ENCODE assay signal across 12 cellular contexts in genomic region chr15:79943820-79944219, GRCh38. TPM values are rescaled to one million over a fixed set of nuclear protein-coding genes. Genes with fewer than 3 reads are reported as not detected.
DNase-seq lines count a peak whose midpoint lies in the region; ATAC-seq, FAIRE-seq and TF ChIP-seq lines count a peak whose summit lies in the region.
"Had no signal": no experiment of that assay in that cellular context is flagged by ENCODE, and none has a peak within 500 bp of the region (broad histone marks: within the 10 kb centered on the region; RNA-seq: fewer than 3 reads in every experiment).

No MANE protein-coding gene starts in this region.

- no peak for TF ChIP-seq RAD21 in GM12878 (IDR thresholded peaks at IDR 0.05; ENCODE audit: insufficient read depth, low read depth, low read length)

- no peak overlapping the region for H3K4me3 ChIP-seq in GM12878
- no peak overlapping the region for H3K4me3 ChIP-seq in Karpas-422 (ENCODE audit: low read length)

- H4K20me1 ChIP-seq in GM12878 (ENCODE audit: control insufficient read depth, insufficient read depth), result no peaks in the 10 kb centered on the region
- H4K20me1 ChIP-seq in Karpas-422 (ENCODE audit: insufficient read depth, low read depth, low read length), result no peaks in the 10 kb centered on the region

- H3K4me1 Mint-ChIP-seq in WTC11, result 0 out of 2 replicates have a peak, but pooled peaks cover 4% of the 10 kb centered on the region

- POLR2A ChIA-PET in GM12878 (lab: Charles Lee), result interaction anchor here (0.7 to 1.5 kb wide), 4 partner anchors 14 to 34 kb away, joined by 3 to 6 read pairs (median 4); no protein-coding TSS in a partner anchor
- POLR2A ChIA-PET in WTC11 (lab: Charles Lee), result no interaction called here

- no peaks in the 10 kb centered on the region for H3K79me2 ChIP-seq in GM12878 (ENCODE audit: control insufficient read depth, insufficient read depth, low read length)
- no peaks in the 10 kb centered on the region for H3K79me2 ChIP-seq in Karpas-422 (ENCODE audit: low read length)

- CTCF ChIA-PET in GM12878 (lab: Yijun Ruan, JAX) (interaction anchor here (0.8 kb wide), 1 partner anchor 27 kb away, joined by 3 read pairs; the partner anchor contains the start of gene BCL2A1), WTC11 (lab: Charles Lee) (no interaction called here)

- WGBS in GM12878 (ENCODE audit: insufficient coverage, insufficient replicate concordance, low lambda C conversion rate, missing lambda C conversion rate), result 0% methylated on average over 1 of the region's 1 CpG

- no peaks in the 10 kb centered on the region for H3K36me3 ChIP-seq in GM12878 (ENCODE audit: control insufficient read depth in 2 of 2, insufficient read depth in 2 of 2, low read length in 1 of 2)
- no peaks in the 10 kb centered on the region for H3K36me3 ChIP-seq in Karpas-422 (ENCODE audit: insufficient read depth, low read length)

- in situ Hi-C loops in GM12878 (cut with MboI), result no loop called here

- no peak overlapping the region for H3K4me3 Mint-ChIP-seq in WTC11
- H3K4me3 Mint-ChIP-seq: activated T-helper 1 cell treated with anti-CD3 and anti-CD28 coated beads, Interleukin-12 subunit alpha, Interleukin-12 subunit beta, Interleukin-2, Interleukin-4 antibody, amounts not matched to agents 30 ng/mL and 10 ng/mL and 1 ng/mL, durations not matched to agents 14 hours and 24 hours and 36 hours had no signal

- H3K27me3 Mint-ChIP-seq in WTC11 (ENCODE audit: low read depth), result no peaks in the 10 kb centered on the region

- H3K4me2 ChIP-seq in GM12878 (ENCODE audit: control insufficient read depth, insufficient read depth) (peak overlapping the region; percentile 40; the same call in 1 of the 2 replicates), Karpas-422 (ENCODE audit: low read depth, low read length, poor library complexity, severe bottlenecking) (no peak overlapping the region)

- no peaks in the 10 kb centered on the region for H3K9me3 Mint-ChIP-seq in WTC11
- H3K9me3 Mint-ChIP-seq: activated T-helper 1 cell treated with anti-CD3 and anti-CD28 coated beads, Interleukin-12 subunit alpha, Interleukin-12 subunit beta, Interleukin-2, Interleukin-4 antibody, amounts not matched to agents 30 ng/mL and 10 ng/mL and 1 ng/mL, durations not matched to agents 14 hours and 24 hours and 36 hours had no signal

- SMC1A ChIA-PET in GM12878 (lab: Charles Lee; ENCODE audit: uncharacterized antibody, unreplicated experiment), result interaction anchor here (0.7 to 7.2 kb wide), 8 partner anchors 8 to 91 kb away, joined by 3 to 115 read pairs (median 5); partner anchors contain the start of gene BCL2A1

- H3K27me3 ChIP-seq in GM12878 (replicated peaks in 1 of 2; ENCODE audit: control insufficient read depth in 2 of 2, insufficient read depth in 2 of 2, low read length in 1 of 2), result no peaks in the 10 kb centered on the region
- no peaks in the 10 kb centered on the region for H3K27me3 ChIP-seq in Karpas-422 (ENCODE audit: low read length)

- RAD21 ChIA-PET in GM12878 (lab: Charles Lee; ENCODE audit: unreplicated experiment), result interaction anchor here (0.7 to 1.5 kb wide), 5 partner anchors 22 to 89 kb away, joined by 3 to 10 read pairs (median 3); no protein-coding TSS in a partner anchor

- H2AFZ ChIP-seq in GM12878 (ENCODE audit: control insufficient read depth, low read depth, low read length), result no peak overlapping the region
- H2AFZ ChIP-seq in Karpas-422 (ENCODE audit: low read length), result no peak overlapping the region

- peak; percentile 56 for DNase-seq in EL
- no peak for DNase-seq in GM12878 (ENCODE audit: low read depth, low spot score)
- DNase-seq in OCI-M1 (lab: John Stamatoyannopoulos, UW), result no peak
- no peak for DNase-seq in WTC11 (ENCODE audit: low spot score)
- no peak for DNase-seq in Karpas-422
- DNase-seq: left cardiac atrium, NCI-H510A had no signal

- TF ChIP-seq CTCF in GM12878 (IDR thresholded peaks at IDR 0.05 in 2 of 3, conservative IDR thresholded peaks at IDR 0.05 in 1 of 3; ENCODE audit: control insufficient read depth in 2 of 3, extremely low read depth in 1 of 3, insufficient read depth in 1 of 3, low read depth in 3 of 3, low read length in 3 of 3) (no peak), WTC11 (IDR thresholded peaks at IDR 0.05) (no peak)

- H3K9ac ChIP-seq in GM12878 (ENCODE audit: control insufficient read depth, insufficient read depth, low read length) (no peak overlapping the region), Karpas-422 (ENCODE audit: low read length) (no peak overlapping the region)

- TF ChIP-seq POLR2A in GM12878 (IDR thresholded peaks at IDR 0.05; ENCODE audit: low read depth, low read length), result no peak

- H3K9me3 ChIP-seq in GM12878 (replicated peaks; ENCODE audit: control insufficient read depth, insufficient read depth, low read length) (no peaks in the 10 kb centered on the region; the same call in 2 of the 3 replicates), Karpas-422 (ENCODE audit: low read length) (no peaks in the 10 kb centered on the region)

- H3K4me1 ChIP-seq in GM12878 (ENCODE audit: control insufficient read depth, insufficient read depth, low read length) (peaks cover 16% of the 10 kb centered on the region), Karpas-422 (ENCODE audit: low read length) (no peaks in the 10 kb centered on the region)

- peak; percentile 72 for ATAC-seq in GM19395 (IDR thresholded peaks at IDR 0.05; ENCODE audit: unreplicated experiment)
- ATAC-seq in HG02943 (IDR thresholded peaks at IDR 0.05; ENCODE audit: low read depth, unreplicated experiment), result peak; percentile 61
- peak; percentile 84 for ATAC-seq in GM12878
- ATAC-seq in WTC11, result no peak
- no peak for ATAC-seq in GM19351 (IDR thresholded peaks at IDR 0.05; ENCODE audit: unreplicated experiment)
- ATAC-seq: left cardiac atrium had no signal

- H3K9me2 ChIP-seq in Karpas-422 (replicated peaks; ENCODE audit: insufficient read depth, low read length), result no peaks in the 10 kb centered on the region

- TF ChIP-seq EP300 in GM12878 (IDR thresholded peaks at IDR 0.05; ENCODE audit: borderline replicate concordance in 1 of 2, control insufficient read depth in 1 of 2, low read depth in 2 of 2, low read length in 2 of 2), result peak; percentile 72 to 89

- FAIRE-seq in GM12878 (lab: Jason Lieb, UNC), result no peak

- intact Hi-C loops in GM12878 (cut with micrococcal nuclease; ENCODE audit: unreplicated experiment), result no loop called here

- BruUV-seq in GM12878 (replicated peaks; lab: Mats Ljungman, UMichigan), result no TSS peak

- no peaks in the 10 kb centered on the region for H3K36me3 Mint-ChIP-seq in WTC11

- H3K27ac Mint-ChIP-seq in WTC11, result no peak overlapping the region
- H3K27ac Mint-ChIP-seq: activated T-helper 1 cell treated with anti-CD3 and anti-CD28 coated beads, Interleukin-12 subunit alpha, Interleukin-12 subunit beta, Interleukin-2, Interleukin-4 antibody, amounts not matched to agents 30 ng/mL and 10 ng/mL and 1 ng/mL, durations not matched to agents 14 hours and 24 hours and 36 hours had no signal

- H3K27ac ChIP-seq in GM12878 (ENCODE audit: control insufficient read depth, insufficient read depth) (no peak overlapping the region), Karpas-422 (ENCODE audit: low read length) (no peak overlapping the region)
- H3K27ac ChIP-seq: C4-2B had no signal

TF ChIP-seq in GM12878, 131 proteins besides CTCF, POLR2A, EP300 and RAD21 (continues in another document):
- no peak for TF ChIP-seq ZBED1 (IDR thresholded peaks at IDR 0.05; ENCODE audit: borderline replicate concordance)

RNA-seq across cellular contexts. Expression of gene BCL2A1, which starts 27.2 kb away (rescaled TPM):
- total RNA-seq in GM12878 (2013; cell fraction: nucleolus; rRNA removed), result 254 and 257 TPM in 2 replicates
- total RNA-seq in GM12878 (2014; rRNA removed) (181 and 223 TPM in 2 replicates), GM12878 (2014; rRNA removed; fragmentation: Illumina TruSeq; extraction: Trizol) (358 and 373 TPM in 2 replicates), GM12878 (2021) (183 and 212 TPM in 2 replicates), WTC11 (2021) (0.25 to 0.32 TPM (median 0.28 TPM) in 3 replicates)
- 147 TPM for polyA plus RNA-seq in GM12878 (2011; ENCODE audit: low read depth)
- polyA plus RNA-seq in GM12878 (2011; rRNA removed) (375 and 596 TPM in 2 replicates), GM12878 (2014; fragmentation: Illumina TruSeq; extraction: Trizol) (374 and 510 TPM in 2 replicates), GM12878 (2014; fragmentation: Nextera tagmentation; extraction: Ambion mirVana) (100 to 1,000 TPM; 536 to 570 TPM), GM12878 (2014; rRNA removed) (224 and 283 TPM in 2 replicates), GM12878 (2016; fragmentation: Nextera tagmentation; extraction: Ambion mirVana) (100 to 1,000 TPM; 190 to 192 TPM)
- polyA plus RNA-seq in GM12878 (2011; cell fraction: cytosol; rRNA removed), result 165 and 194 TPM in 2 replicates
- 92.5 and 111 TPM in 2 replicates for polyA plus RNA-seq in GM12878 (2011; cell fraction: nucleus; rRNA removed)
- polyA plus RNA-seq in GM12878 (2012), result 152 and 177 TPM in 2 replicates
- 130 and 161 TPM in 2 replicates for polyA minus RNA-seq in GM12878 (2011; rRNA and poly(A)+ RNA removed)
- 40.8 and 46.6 TPM in 2 replicates for polyA minus RNA-seq in GM12878 (2011; cell fraction: cytosol; rRNA and poly(A)+ RNA removed)
- polyA minus RNA-seq in GM12878 (2011; cell fraction: nucleus; rRNA and poly(A)+ RNA removed), result 73.5 and 89.2 TPM in 2 replicates
- 1.4 TPM in 1 of 2 replicates, not detected in the other for total RNA-seq in Karpas-422 (2014; rRNA removed; shearing (Covaris generic); ENCODE audit: low replicate concordance)

RNA-seq across cellular contexts. Expression of gene MTHFS, which starts 47.0 kb away (rescaled TPM):
- total RNA-seq in GM12878 (2013; cell fraction: nucleolus; rRNA removed), result 18.0 and 20.7 TPM in 2 replicates
- total RNA-seq in GM12878 (2014; rRNA removed) (24.0 and 26.8 TPM in 2 replicates), GM12878 (2014; rRNA removed; fragmentation: Illumina TruSeq; extraction: Trizol) (25.3 and 26.9 TPM in 2 replicates), GM12878 (2021) (35.3 and 38.4 TPM in 2 replicates), WTC11 (2021) (24.8 to 31.0 TPM (median 29.7 TPM) in 3 replicates)
- 16.9 TPM for polyA plus RNA-seq in GM12878 (2011; ENCODE audit: low read depth)
- polyA plus RNA-seq in GM12878 (2011; rRNA removed) (38.4 and 38.5 TPM in 2 replicates), GM12878 (2014; fragmentation: Illumina TruSeq; extraction: Trizol) (22.4 and 28.4 TPM in 2 replicates), GM12878 (2014; fragmentation: Nextera tagmentation; extraction: Ambion mirVana) (10 to 100 TPM; 14.0 to 24.5 TPM), GM12878 (2014; rRNA removed) (44.3 and 49.0 TPM in 2 replicates), GM12878 (2016; fragmentation: Nextera tagmentation; extraction: Ambion mirVana) (10 to 100 TPM; 78.9 to 81.9 TPM)
- polyA plus RNA-seq in GM12878 (2011; cell fraction: cytosol; rRNA removed), result 26.7 and 34.1 TPM in 2 replicates
- polyA plus RNA-seq in GM12878 (2011; cell fraction: nucleus; rRNA removed), result 13.9 and 16.3 TPM in 2 replicates
- polyA plus RNA-seq in GM12878 (2012), result 21.6 and 24.8 TPM in 2 replicates
- polyA minus RNA-seq in GM12878 (2011; rRNA and poly(A)+ RNA removed), result 7.6 and 18.4 TPM in 2 replicates
- polyA minus RNA-seq in GM12878 (2011; cell fraction: cytosol; rRNA and poly(A)+ RNA removed), result 7.5 and 9.8 TPM in 2 replicates
- polyA minus RNA-seq in GM12878 (2011; cell fraction: nucleus; rRNA and poly(A)+ RNA removed), result 9.1 and 10.6 TPM in 2 replicates
- 35.5 and 57.0 TPM in 2 replicates for total RNA-seq in Karpas-422 (2014; rRNA removed; shearing (Covaris generic); ENCODE audit: low replicate concordance)

Comparison
In these comparisons a context has a peak if more than half of its experiments do, and no peak if none do; other contexts are left out.
1. ATAC-seq: peak in GM19395 (single experiment), HG02943 (single experiment) and GM12878 (single experiment); none in WTC11 (single experiment) and GM19351 (single experiment).
2. RNA of gene BCL2A1, which starts 27.2 kb away (total RNA-seq): 181 to 373 TPM in GM12878; 1.4 TPM in Karpas-422 and 0.25 to 0.32 TPM in WTC11; every median in the first group is over 10 times any median in the second.